Comparison of ENCODE assay signal across 23 cellular contexts in the genomic region with DNA sequence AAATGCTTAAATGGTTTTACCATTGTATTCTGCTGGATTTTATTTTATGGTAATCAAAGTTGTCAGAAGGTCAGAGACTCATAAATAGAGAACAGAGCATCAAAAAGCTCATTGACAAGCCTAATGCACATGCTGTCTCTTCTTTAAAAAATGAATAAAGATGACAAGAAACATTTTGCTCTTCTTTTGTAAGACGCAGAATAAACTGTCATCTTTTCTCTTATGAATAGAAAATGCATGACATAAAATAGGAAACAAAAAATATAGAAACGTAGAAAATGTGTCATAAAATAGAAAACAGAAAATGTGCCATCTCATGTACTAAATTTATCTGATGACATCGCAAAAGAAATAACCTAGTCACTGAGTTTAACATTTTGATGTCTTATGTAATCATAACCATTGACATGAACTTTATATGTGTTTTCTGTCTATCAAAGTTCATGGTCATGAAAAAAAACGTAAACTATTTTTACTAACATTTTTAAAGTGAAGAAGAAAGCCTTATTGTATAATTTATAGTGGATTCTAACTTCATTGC.
"Had no signal": no experiment of that assay in that cellular context is flagged by ENCODE, and none has a peak within 500 bp of the region (broad histone marks: within the 10 kb centered on the region; RNA-seq: fewer than 3 reads in every experiment).

No MANE protein-coding gene starts in this region.

- H3K36me3 ChIP-seq: SJSA1 had no signal

- H3K4me1 ChIP-seq: SJSA1 had no signal

- H3K27me3 Mint-ChIP-seq: IgD-negative memory B cell had no signal

- H3K27ac ChIP-seq: SJSA1, SK-N-MC had no signal

- H3K4me1 Mint-ChIP-seq: IgD-negative memory B cell had no signal

- H3K9me3 ChIP-seq: SJSA1 had no signal

- H3K4me3 Mint-ChIP-seq: IgD-negative memory B cell had no signal

- H3K4me3 ChIP-seq: SJSA1, SK-N-MC had no signal

- H3K36me3 Mint-ChIP-seq: IgD-negative memory B cell had no signal

- DNase-seq: KBM-7, MV-4-11, NCI-H1048, NCI-H1105, NCI-H1417, NCI-H1436 treated with DMSO at 0.1 percent for 48 hours, NCI-H1694, NCI-H1930, NCI-H2081, NCI-H2171, NCI-H226, NCI-H446, NCI-H510A, NCI-H524 treated with DMSO at 0.1 percent for 48 hours, NCI-H69, NCI-H774, Right ventricle myocardium superior, RPMI8226, SIG-M5 had no signal

- FAIRE-seq: RCC 7860 had no signal

- H3K27me3 ChIP-seq: SJSA1 had no signal

- H3K27ac Mint-ChIP-seq: IgD-negative memory B cell had no signal
